ENCODE assay signal across 19 cellular contexts in genomic region chr7:24158976-24159375, GRCh38.
"Had no signal": no experiment of that assay in that cellular context is flagged by ENCODE, and none has a peak within 500 bp of the region (broad histone marks: within the 10 kb centered on the region; RNA-seq: fewer than 3 reads in every experiment).

No MANE protein-coding gene starts in this region.

- H3K9me3 Mint-ChIP-seq: activated naive CD8-positive, alpha-beta T cell treated with anti-CD3 and anti-CD28 coated beads, Interleukin-2, amount 10 ng/mL, durations not matched to agents 7 days and 5 days; activated T-helper 17 cell treated with anti-CD3 and anti-CD28 coated beads, Interleukin-2, amount 50 U/mL, for 72 hours had no signal

- H3K27ac ChIP-seq: brain microvascular endothelial cell, coronary artery, gastroesophageal sphincter, heart left ventricle, tibial artery, WERI-Rb-1 had no signal

- H3K4me3 Mint-ChIP-seq: activated CD4-positive, alpha-beta memory T cell treated with anti-CD3 and anti-CD28 coated beads, Interleukin-2, amount 10 ng/mL, durations not matched to agents 7 days and 5 days; activated CD4-positive, alpha-beta T cell treated with anti-CD3 and anti-CD28 coated beads for 36 hours; activated CD8-positive, alpha-beta memory T cell treated with anti-CD3 and anti-CD28 coated beads, Interleukin-2, amount 10 ng/mL, durations not matched to agents 7 days and 5 days; activated naive CD8-positive, alpha-beta T cell treated with anti-CD3 and anti-CD28 coated beads, Interleukin-2, amount 10 ng/mL, durations not matched to agents 7 days and 5 days; activated T-helper 17 cell treated with anti-CD3 and anti-CD28 coated beads, Interleukin-2, amount 50 U/mL, for 72 hours had no signal

- H3K27me3 Mint-ChIP-seq: activated CD4-positive, alpha-beta memory T cell treated with anti-CD3 and anti-CD28 coated beads, Interleukin-2, amount 10 ng/mL, durations not matched to agents 7 days and 5 days; activated CD8-positive, alpha-beta memory T cell treated with anti-CD3 and anti-CD28 coated beads, Interleukin-2, amount 10 ng/mL, durations not matched to agents 7 days and 5 days had no signal

- H3K4me3 ChIP-seq: coronary artery, gastroesophageal sphincter, heart left ventricle, tibial artery had no signal

- H3K27ac Mint-ChIP-seq: activated CD4-positive, alpha-beta memory T cell treated with anti-CD3 and anti-CD28 coated beads, Interleukin-2, amount 10 ng/mL, durations not matched to agents 7 days and 5 days; activated CD4-positive, alpha-beta T cell treated with anti-CD3 and anti-CD28 coated beads for 36 hours; activated CD8-positive, alpha-beta memory T cell treated with anti-CD3 and anti-CD28 coated beads, Interleukin-2, amount 10 ng/mL, durations not matched to agents 7 days and 5 days; activated naive CD8-positive, alpha-beta T cell treated with anti-CD3 and anti-CD28 coated beads, Interleukin-2, amount 10 ng/mL, durations not matched to agents 7 days and 5 days; activated T-helper 17 cell treated with anti-CD3 and anti-CD28 coated beads, Interleukin-2, amount 50 U/mL, for 72 hours had no signal

- H3K36me3 Mint-ChIP-seq: activated CD8-positive, alpha-beta memory T cell treated with anti-CD3 and anti-CD28 coated beads, Interleukin-2, amount 10 ng/mL, durations not matched to agents 7 days and 5 days; activated naive CD8-positive, alpha-beta T cell treated with anti-CD3 and anti-CD28 coated beads, Interleukin-2, amount 10 ng/mL, durations not matched to agents 7 days and 5 days had no signal

- H3K27me3 ChIP-seq: brain microvascular endothelial cell, gastroesophageal sphincter, heart left ventricle, tibial artery had no signal

- H3K4me1 Mint-ChIP-seq: activated CD4-positive, alpha-beta memory T cell treated with anti-CD3 and anti-CD28 coated beads, Interleukin-2, amount 10 ng/mL, durations not matched to agents 7 days and 5 days; activated CD4-positive, alpha-beta T cell treated with anti-CD3 and anti-CD28 coated beads for 36 hours; activated CD8-positive, alpha-beta memory T cell treated with anti-CD3 and anti-CD28 coated beads, Interleukin-2, amount 10 ng/mL, durations not matched to agents 7 days and 5 days; activated naive CD8-positive, alpha-beta T cell treated with anti-CD3 and anti-CD28 coated beads, Interleukin-2, amount 10 ng/mL, durations not matched to agents 7 days and 5 days; activated T-helper 17 cell treated with anti-CD3 and anti-CD28 coated beads, Interleukin-2, amount 50 U/mL, for 72 hours had no signal

- H3K9me3 ChIP-seq: tibial artery had no signal

- ATAC-seq: activated CD4-positive, alpha-beta T cell treated with anti-CD3 and anti-CD28 coated beads for 36 hours; activated CD8-positive, alpha-beta memory T cell treated with anti-CD3 and anti-CD28 coated beads, Interleukin-2, amount 10 ng/mL, durations not matched to agents 7 days and 5 days; activated T-helper 17 cell treated with anti-CD3 and anti-CD28 coated beads, Interleukin-2, amount 50 U/mL, for 72 hours; gastroesophageal sphincter; heart left ventricle; left ventricle myocardium superior; stimulated activated naive CD8-positive, alpha-beta T cell treated with anti-CD3 and anti-CD28 coated beads, Interleukin-15, Interleukin-2, amounts not matched to agents 100 U/mL and 50 U/mL, for 24 hours had no signal

- H3K4me1 ChIP-seq: gastroesophageal sphincter, heart left ventricle, tibial artery had no signal

- DNase-seq: activated CD4-positive, alpha-beta memory T cell treated with anti-CD3 and anti-CD28 coated beads, Interleukin-2, amount 10 ng/mL, durations not matched to agents 7 days and 5 days; activated CD4-positive, alpha-beta T cell treated with anti-CD3 and anti-CD28 coated beads for 36 hours; activated CD8-positive, alpha-beta memory T cell treated with anti-CD3 and anti-CD28 coated beads, Interleukin-2, amount 10 ng/mL, durations not matched to agents 7 days and 5 days; activated naive CD4-positive, alpha-beta T cell treated with Interleukin-2 at 50 U/mL for 16 hours; activated naive CD8-positive, alpha-beta T cell treated with anti-CD3 and anti-CD28 coated beads, Interleukin-2, amount 10 ng/mL, durations not matched to agents 7 days and 5 days; amygdala; brain microvascular endothelial cell; heart left ventricle; left ventricle myocardium superior; retina; stimulated activated CD8-positive, alpha-beta memory T cell treated with anti-CD3 and anti-CD28 coated beads, Interleukin-4, amount 100 ng/mL, for 48 hours; stimulated activated naive CD8-positive, alpha-beta T cell treated with anti-CD3 and anti-CD28 coated beads, Interleukin-15, Interleukin-2, amounts not matched to agents 100 U/mL and 50 U/mL, for 24 hours; substantia nigra; T-helper 2 cell; tibial artery; WERI-Rb-1 had no signal

- H3K36me3 ChIP-seq: brain microvascular endothelial cell, gastroesophageal sphincter, heart left ventricle, tibial artery, WERI-Rb-1 had no signal
